In genomic region chrX:12843668-12844279, GRCh38 we compare ENCODE assay signal across 13 cellular contexts. TPM values are rescaled to one million over a fixed set of nuclear protein-coding genes. Genes with fewer than 3 reads are reported as not detected.
DNase-seq lines count a peak whose midpoint lies in the region; ATAC-seq and TF ChIP-seq lines count a peak whose summit lies in the region.
"Had no signal": no experiment of that assay in that cellular context is flagged by ENCODE, and none has a peak within 500 bp of the region (broad histone marks: within the 10 kb centered on the region; RNA-seq: fewer than 3 reads in every experiment).

No MANE protein-coding gene starts in this region.

- no peak overlapping the region for H3K4me3 ChIP-seq in mammary epithelial cell (replicated peaks in 1 of 3; ENCODE audit: insufficient read depth in 1 of 3, low read depth in 2 of 3, low read length in 3 of 3)
- H3K4me3 ChIP-seq: prostate gland, thoracic aorta had no signal

- H3K4me3 Mint-ChIP-seq in activated CD4-positive, alpha-beta T cell treated with anti-CD3 and anti-CD28 coated beads, Interleukin-2, amount 10 ng/mL, durations not matched to agents 24 days and 14 days: peak overlapping the region; percentile 83
- H3K4me3 Mint-ChIP-seq in progenitor cell of endocrine pancreas (ENCODE audit: low read depth): peak overlapping the region; percentile 0

- no peaks in the 10 kb centered on the region for H3K27me3 Mint-ChIP-seq in activated CD4-positive, alpha-beta T cell treated with anti-CD3 and anti-CD28 coated beads, Interleukin-2, amount 10 ng/mL, durations not matched to agents 24 days and 14 days
- H3K27me3 Mint-ChIP-seq in progenitor cell of endocrine pancreas: no peaks in the 10 kb centered on the region

- in situ Hi-C loops in mammary epithelial cell (cut with MboI; ENCODE audit: low sequenced_read_pairs in 2 of 2): no loop called here

- 23% methylated on average over 6 of the region's 6 CpGs for WGBS in mammary epithelial cell (ENCODE audit: low coverage, missing lambda C conversion rate)

- H3K27ac Mint-ChIP-seq in activated CD4-positive, alpha-beta T cell treated with anti-CD3 and anti-CD28 coated beads, Interleukin-2, amount 10 ng/mL, durations not matched to agents 24 days and 14 days: peak overlapping the region; percentile 95
- H3K27ac Mint-ChIP-seq in progenitor cell of endocrine pancreas: peak overlapping the region; percentile 92

- H2AFZ ChIP-seq in mammary epithelial cell (ENCODE audit: low read depth, low read length): no peak overlapping the region

- H3K9me3 Mint-ChIP-seq in activated CD4-positive, alpha-beta T cell treated with anti-CD3 and anti-CD28 coated beads, Interleukin-2, amount 10 ng/mL, durations not matched to agents 24 days and 14 days: no peaks in the 10 kb centered on the region
- peaks cover 16% of the 10 kb centered on the region for H3K9me3 Mint-ChIP-seq in progenitor cell of endocrine pancreas (ENCODE audit: low read depth)

- peak; percentile 60 for DNase-seq in activated CD4-positive, alpha-beta T cell treated with anti-CD3 and anti-CD28 coated beads, Interleukin-2, amount 10 ng/mL, durations not matched to agents 24 days and 14 days
- DNase-seq in activated CD4-positive, alpha-beta T cell treated with anti-CD3 and anti-CD28 coated beads for 1 hour: no peak
- DNase-seq in progenitor cell of endocrine pancreas (ENCODE audit: low spot score, unreplicated experiment) (no peak), mammary epithelial cell (no peak), NCI-H748 (lab: John Stamatoyannopoulos, UW; ENCODE audit: unreplicated experiment) (no peak), NCI-H1694 (lab: John Stamatoyannopoulos, UW) (no peak)

- BruUV-seq in mammary epithelial cell (replicated peaks; lab: Mats Ljungman, UMichigan): no TSS peak

- no peaks in the 10 kb centered on the region for H3K79me2 ChIP-seq in mammary epithelial cell (ENCODE audit: insufficient read depth, low read length)

- H3K4me1 ChIP-seq in mammary epithelial cell (ENCODE audit: insufficient read depth, low read length): no peaks in the 10 kb centered on the region
- H3K4me1 ChIP-seq: prostate gland had no signal

- TF ChIP-seq CTCF in progenitor cell of endocrine pancreas (IDR thresholded peaks at IDR 0.05; ENCODE audit: unreplicated experiment): no peak
- no peak for TF ChIP-seq CTCF in mammary epithelial cell (conservative IDR thresholded peaks at IDR 0.05 in 1 of 2, IDR thresholded peaks at IDR 0.05 in 1 of 2; ENCODE audit: extremely low read depth in 1 of 2, insufficient read depth in 1 of 2, low read depth in 1 of 2, low read length in 2 of 2)

- no peaks in the 10 kb centered on the region for H4K20me1 ChIP-seq in mammary epithelial cell (ENCODE audit: insufficient read depth, low read length)

- H3K4me1 Mint-ChIP-seq in activated CD4-positive, alpha-beta T cell treated with anti-CD3 and anti-CD28 coated beads, Interleukin-2, amount 10 ng/mL, durations not matched to agents 24 days and 14 days: peaks cover 14% of the 10 kb centered on the region
- H3K4me1 Mint-ChIP-seq in progenitor cell of endocrine pancreas (ENCODE audit: low read depth): peaks cover 8% of the 10 kb centered on the region

- H3K36me3 ChIP-seq in mammary epithelial cell (ENCODE audit: insufficient read depth, low read length): no peaks in the 10 kb centered on the region
- H3K36me3 ChIP-seq: prostate gland, thoracic aorta had no signal

- no peak overlapping the region for H3K4me2 ChIP-seq in mammary epithelial cell (ENCODE audit: insufficient read depth, low read depth, low read length)

- H3K9me3 ChIP-seq in mammary epithelial cell (replicated peaks; ENCODE audit: insufficient read depth, low read length): no peaks in the 10 kb centered on the region
- H3K9me3 ChIP-seq: prostate gland, thoracic aorta had no signal

- CTCF ChIA-PET in mammary epithelial cell (lab: Charles Lee; ENCODE audit: low non-redundant PET): no interaction called here

- H3K9ac ChIP-seq in mammary epithelial cell (ENCODE audit: insufficient read depth, low read length): no peak overlapping the region

- H3K27ac ChIP-seq in mammary epithelial cell (ENCODE audit: insufficient read depth, low read depth, low read length): no peak overlapping the region
- H3K27ac ChIP-seq: prostate gland, thoracic aorta had no signal

- dilution Hi-C loops in mammary epithelial cell (cut with HindIII; ENCODE audit: low sequenced_read_pairs): no loop called here

- intact Hi-C loops in activated CD4-positive, alpha-beta T cell treated with anti-CD3 and anti-CD28 coated beads, Interleukin-2, amount 10 ng/mL, durations not matched to agents 24 days and 14 days (cut with micrococcal nuclease): loop anchor here (2.0 kb wide), 1 partner anchor 23 kb away; the partner anchor contains the start of gene TLR7
- intact Hi-C loops in mammary epithelial cell (cut with micrococcal nuclease): no loop called here

- H3K27me3 ChIP-seq in mammary epithelial cell (ENCODE audit: insufficient read depth, low read length): peaks cover 3% of the 10 kb centered on the region

- H3K36me3 Mint-ChIP-seq in activated CD4-positive, alpha-beta T cell treated with anti-CD3 and anti-CD28 coated beads, Interleukin-2, amount 10 ng/mL, durations not matched to agents 24 days and 14 days (ENCODE audit: low read depth): no peaks in the 10 kb centered on the region
- no peaks in the 10 kb centered on the region for H3K36me3 Mint-ChIP-seq in progenitor cell of endocrine pancreas (ENCODE audit: insufficient read depth)

- peak; percentile 89 for ATAC-seq in GM21825 (IDR thresholded peaks at IDR 0.05; ENCODE audit: unreplicated experiment)
- peak; percentile 87 for ATAC-seq in HG03565 (IDR thresholded peaks at IDR 0.05; ENCODE audit: unreplicated experiment)

RNA-seq across cellular contexts. Expression of gene TLR7, which starts 23.1 kb away (rescaled TPM):
- 0.12 and 0.17 TPM in 2 replicates for total RNA-seq in activated CD4-positive, alpha-beta T cell treated with anti-CD3 and anti-CD28 coated beads, Interleukin-2, amount 10 ng/mL, durations not matched to agents 24 days and 14 days
- total RNA-seq in progenitor cell of endocrine pancreas (0.05 TPM in 1 of 2 replicates, not detected in the other), mammary epithelial cell (not detected)
- not detected for polyA plus RNA-seq in mammary epithelial cell
- polyA minus RNA-seq in mammary epithelial cell: not detected
- total RNA-seq: astrocyte, glomerular endothelial cell, HT1080 had no signal

RNA-seq across cellular contexts. Expression of gene PRPS2, which starts 52.6 kb away (rescaled TPM):
- 111 and 115 TPM in 2 replicates for total RNA-seq in activated CD4-positive, alpha-beta T cell treated with anti-CD3 and anti-CD28 coated beads, Interleukin-2, amount 10 ng/mL, durations not matched to agents 24 days and 14 days
- total RNA-seq in progenitor cell of endocrine pancreas: 15.8 and 18.6 TPM in 2 replicates
- total RNA-seq in mammary epithelial cell: 10 to 100 TPM; 19.2 to 51.3 TPM
- 38.0 TPM for polyA plus RNA-seq in mammary epithelial cell
- polyA minus RNA-seq in mammary epithelial cell: 60.4 TPM
